ENCODE assay signal across 25 cellular contexts in genomic region chr7:117751775-117752174, GRCh38.
DNase-seq lines count a peak whose midpoint lies in the region; ATAC-seq and FAIRE-seq lines count a peak whose summit lies in the region.
"Had no signal": no experiment of that assay in that cellular context is flagged by ENCODE, and none has a peak within 500 bp of the region (broad histone marks: within the 10 kb centered on the region; RNA-seq: fewer than 3 reads in every experiment).

No MANE protein-coding gene starts in this region.

- H3K27ac ChIP-seq in SK-N-MC (peak overlapping the region; percentile 55), caudate nucleus (ENCODE audit: low read depth, low read length) (peak overlapping the region; percentile 86)
- H3K27ac ChIP-seq: brain microvascular endothelial cell, coronary artery, heart right ventricle, testis, uterus had no signal

- no peak for FAIRE-seq in HTR-8/SVneo (lab: Jason Lieb, UNC)
- FAIRE-seq: D721Med had no signal

- H3K9ac ChIP-seq in SK-N-MC (ENCODE audit: insufficient read length): no peak overlapping the region

- H3K4me3 ChIP-seq in SK-N-MC: no peak overlapping the region
- H3K4me3 ChIP-seq: coronary artery, heart right ventricle, testis, uterus had no signal

- no peaks in the 10 kb centered on the region for H3K9me3 ChIP-seq in SK-N-MC (ENCODE audit: low read depth, low read length)
- H3K9me3 ChIP-seq: heart right ventricle, testis, uterus had no signal

- DNase-seq in SK-N-MC (ENCODE audit: low read depth, low spot score) (no peak), caudate nucleus (lab: John Stamatoyannopoulos, UW) (peak in 1 of 61 donors; percentile 17), left lobe of liver (ENCODE audit: low spot score) (no peak), superior temporal gyrus (ENCODE audit: extremely low spot score) (peak; percentile 59), HTR-8/SVneo (ENCODE audit: insufficient read length, low spot score) (no peak)
- DNase-seq in activated CD8-positive, alpha-beta memory T cell treated with anti-CD3 and anti-CD28 coated beads, Interleukin-2, amount 50 U/mL, for 48 hours: no peak
- DNase-seq: activated CD4-positive, alpha-beta T cell treated with anti-CD3 and anti-CD28 coated beads, Interleukin-2, amount 50 U/mL, for 1 hour; activated naive CD4-positive, alpha-beta T cell treated with anti-CD3 and anti-CD28 coated beads for 36 hours; brain microvascular endothelial cell; foreskin fibroblast; H9; heart right ventricle; left colon; naive thymus-derived CD4-positive, alpha-beta T cell; NCI-H2029 treated with DMSO at 0.1 percent for 48 hours; NCI-H226; RPMI8226; T-helper 2 cell; testis; uterus had no signal

- peaks cover 12% of the 10 kb centered on the region for H3K36me3 ChIP-seq in SK-N-MC (ENCODE audit: insufficient read depth, low read length)
- H3K36me3 ChIP-seq: brain microvascular endothelial cell, uterus had no signal

- ATAC-seq in left lobe of liver (peak; percentile 44), HG03135 (IDR thresholded peaks at IDR 0.05; ENCODE audit: unreplicated experiment) (no peak)
- ATAC-seq: esophagus mucosa; naive thymus-derived CD4-positive, alpha-beta T cell; WTC11 had no signal
